ENCODE assay signal across 8 cellular contexts in the genomic region with DNA sequence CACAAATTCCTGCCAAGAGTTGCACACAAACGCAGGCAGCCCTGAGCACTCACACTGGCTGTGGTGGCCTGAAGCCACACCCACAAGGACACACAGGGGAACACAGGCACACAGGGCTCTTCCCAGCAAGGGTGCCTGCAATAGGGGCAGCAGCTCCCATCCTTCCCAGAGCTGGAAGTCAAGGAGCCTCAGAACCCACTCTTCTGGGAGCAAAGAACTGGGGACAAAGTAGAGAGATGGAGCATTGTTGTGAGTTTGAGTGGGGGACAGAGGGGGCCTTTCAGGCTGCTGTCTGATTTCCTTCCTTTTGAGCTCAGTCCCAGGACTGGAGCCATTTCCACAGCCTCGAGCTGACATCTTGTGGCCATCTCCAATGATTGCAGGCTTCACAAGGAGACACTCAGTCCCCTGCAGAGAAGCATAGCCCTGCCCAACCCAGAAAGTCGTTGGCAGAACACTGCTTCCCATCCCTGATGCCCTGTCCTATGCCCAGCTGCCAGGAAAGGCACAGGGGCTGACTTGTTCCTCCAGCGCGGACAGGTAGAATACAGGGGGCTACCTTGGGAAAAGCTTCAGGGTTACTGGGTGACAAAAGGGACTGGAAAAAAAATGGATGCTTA. TPM values are rescaled to one million over a fixed set of nuclear protein-coding genes. Genes with fewer than 3 reads are reported as not detected.
DNase-seq lines count a peak whose midpoint lies in the region; ATAC-seq and TF ChIP-seq lines count a peak whose summit lies in the region.

No MANE protein-coding gene starts in this region.

- peak; percentile 92 for TF ChIP-seq CTCF in chondrocyte (IDR thresholded peaks at IDR 0.05)
- peak; percentile 84 for TF ChIP-seq CTCF in liver (IDR thresholded peaks at IDR 0.05; ENCODE audit: low read depth, low read length, missing input control)

- no peak overlapping the region for H3K4me3 Mint-ChIP-seq in chondrocyte (ENCODE audit: unreplicated experiment)

- no peak overlapping the region for H3K27ac Mint-ChIP-seq in chondrocyte (ENCODE audit: unreplicated experiment)

- H3K4me1 Mint-ChIP-seq in chondrocyte (ENCODE audit: low read depth): peaks cover 10% of the 10 kb centered on the region

- peaks cover 10% of the 10 kb centered on the region for H3K27me3 Mint-ChIP-seq in chondrocyte (ENCODE audit: low read depth)

- WGBS in liver: 8% methylated on average over 5 of the region's 5 CpGs

- H3K4me1 ChIP-seq in liver (ENCODE audit: control insufficient read depth in 4 of 4, insufficient read depth in 4 of 4, low read length in 3 of 4): peaks cover 2 to 20% (median 15%) of the 10 kb centered on the region in 4 donors

- no peaks in the 10 kb centered on the region for H3K27me3 ChIP-seq in liver (ENCODE audit: control insufficient read depth in 4 of 4, insufficient read depth in 4 of 4, low read length in 3 of 4)

- no peak overlapping the region for H3K27ac ChIP-seq in liver (ENCODE audit: low read depth in 1 of 2, low read length in 2 of 2)

- no peak overlapping the region for H3K4me3 ChIP-seq in liver (ENCODE audit: low read depth in 1 of 3, low read length in 3 of 3)

- H3K9ac ChIP-seq in liver (ENCODE audit: low read depth in 1 of 2, low read length in 2 of 2): no peak overlapping the region

- no peaks in the 10 kb centered on the region for H3K36me3 Mint-ChIP-seq in chondrocyte (ENCODE audit: low read depth)

- H3K9me3 Mint-ChIP-seq in chondrocyte (ENCODE audit: low read depth): no peaks in the 10 kb centered on the region

- H3K9me3 ChIP-seq in liver (ENCODE audit: control insufficient read depth in 4 of 4, low read length in 3 of 4): no peaks in the 10 kb centered on the region

- peak; percentile 94 for TF ChIP-seq RAD21 in liver (IDR thresholded peaks at IDR 0.05)

- peak; percentile 10 to 37 for DNase-seq in NOMO-1 (lab: John Stamatoyannopoulos, UW; ENCODE audit: unreplicated experiment in 2 of 2)
- no peak for DNase-seq in NOMO-1 treated with dmso at 0.1 percent for 144 hours (lab: John Stamatoyannopoulos, UW; ENCODE audit: unreplicated experiment)
- DNase-seq in KG1 (lab: John Stamatoyannopoulos, UW): peak; percentile 28
- peak; percentile 63 to 72 for DNase-seq in SHP77 (lab: John Stamatoyannopoulos, UW)
- DNase-seq in chondrocyte (ENCODE audit: low spot score): peak; percentile 59
- DNase-seq in stromal cell of bone marrow (ENCODE audit: low read depth): peak; percentile 62

- H3K36me3 ChIP-seq in liver (ENCODE audit: control insufficient read depth in 4 of 4, insufficient read depth in 3 of 4, low read depth in 1 of 4, low read length in 3 of 4): no peaks in the 10 kb centered on the region

- ATAC-seq in GM21825 (IDR thresholded peaks at IDR 0.05; ENCODE audit: unreplicated experiment): no peak

TF ChIP-seq in liver, 16 proteins besides CTCF, POLR2A, EP300 and RAD21:
- TF ChIP-seq NR2F2 (IDR thresholded peaks at IDR 0.05) (no peak), TAF1 (conservative IDR thresholded peaks at IDR 0.05) (no peak)
- TF ChIP-seq, protein P1, sequence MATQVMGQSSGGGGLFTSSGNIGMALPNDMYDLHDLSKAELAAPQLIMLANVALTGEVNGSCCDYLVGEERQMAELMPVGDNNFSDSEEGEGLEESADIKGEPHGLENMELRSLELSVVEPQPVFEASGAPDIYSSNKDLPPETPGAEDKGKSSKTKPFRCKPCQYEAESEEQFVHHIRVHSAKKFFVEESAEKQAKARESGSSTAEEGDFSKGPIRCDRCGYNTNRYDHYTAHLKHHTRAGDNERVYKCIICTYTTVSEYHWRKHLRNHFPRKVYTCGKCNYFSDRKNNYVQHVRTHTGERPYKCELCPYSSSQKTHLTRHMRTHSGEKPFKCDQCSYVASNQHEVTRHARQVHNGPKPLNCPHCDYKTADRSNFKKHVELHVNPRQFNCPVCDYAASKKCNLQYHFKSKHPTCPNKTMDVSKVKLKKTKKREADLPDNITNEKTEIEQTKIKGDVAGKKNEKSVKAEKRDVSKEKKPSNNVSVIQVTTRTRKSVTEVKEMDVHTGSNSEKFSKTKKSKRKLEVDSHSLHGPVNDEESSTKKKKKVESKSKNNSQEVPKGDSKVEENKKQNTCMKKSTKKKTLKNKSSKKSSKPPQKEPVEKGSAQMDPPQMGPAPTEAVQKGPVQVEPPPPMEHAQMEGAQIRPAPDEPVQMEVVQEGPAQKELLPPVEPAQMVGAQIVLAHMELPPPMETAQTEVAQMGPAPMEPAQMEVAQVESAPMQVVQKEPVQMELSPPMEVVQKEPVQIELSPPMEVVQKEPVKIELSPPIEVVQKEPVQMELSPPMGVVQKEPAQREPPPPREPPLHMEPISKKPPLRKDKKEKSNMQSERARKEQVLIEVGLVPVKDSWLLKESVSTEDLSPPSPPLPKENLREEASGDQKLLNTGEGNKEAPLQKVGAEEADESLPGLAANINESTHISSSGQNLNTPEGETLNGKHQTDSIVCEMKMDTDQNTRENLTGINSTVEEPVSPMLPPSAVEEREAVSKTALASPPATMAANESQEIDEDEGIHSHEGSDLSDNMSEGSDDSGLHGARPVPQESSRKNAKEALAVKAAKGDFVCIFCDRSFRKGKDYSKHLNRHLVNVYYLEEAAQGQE (IDR thresholded peaks at IDR 0.05): peak; percentile 32

RNA-seq across cellular contexts. Expression of a gene that starts 34.4 kb away (rescaled TPM):
- 17.8 to 28.1 TPM (median 20.6 TPM) in 3 replicates for total RNA-seq in chondrocyte
- 10 to 100 TPM; 17.6 to 18.8 TPM for total RNA-seq in liver
- polyA plus RNA-seq in liver: 1 to 10 TPM; 4.0 to 6.6 TPM
